8 cellular contexts compared by ENCODE assay signal in the genomic region with DNA sequence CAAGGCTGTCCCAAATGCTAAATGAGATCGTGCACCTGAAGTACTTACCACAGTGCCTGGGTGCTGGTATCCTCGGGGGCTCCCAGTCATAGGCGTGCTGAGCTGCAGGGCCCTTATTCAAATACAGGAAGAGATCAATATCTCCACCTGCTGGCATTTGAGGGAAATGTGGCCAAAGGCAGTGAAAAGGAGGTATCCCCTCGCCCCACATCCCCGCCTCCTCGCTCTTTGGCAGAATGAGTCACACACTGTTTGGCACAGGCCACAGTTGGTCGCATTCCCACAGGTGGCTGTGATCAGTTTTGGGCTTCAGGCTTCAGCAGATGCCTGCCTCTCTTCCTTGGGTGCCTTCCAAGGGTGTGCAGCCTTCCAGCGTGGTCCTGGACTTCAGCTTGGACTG. TPM values are rescaled to one million over a fixed set of nuclear protein-coding genes. Genes with fewer than 3 reads are reported as not detected.
DNase-seq lines count a peak whose midpoint lies in the region; ATAC-seq and TF ChIP-seq lines count a peak whose summit lies in the region.

No MANE protein-coding gene starts in this region.

- H3K4me1 Mint-ChIP-seq in activated T-cell treated with anti-CD3 and anti-CD28 coated beads, Interleukin-2, amount 50 U/mL, for 4 hours (ENCODE audit: low read depth): peaks cover 5% of the 10 kb centered on the region

- intact Hi-C loops in gastrocnemius medialis (cut with DNase I; ENCODE audit: low total_unique reads): no loop called here

- TF ChIP-seq CTCF in fibroblast of pulmonary artery (IDR thresholded peaks at IDR 0.05; ENCODE audit: low read length, missing control alignments): peak; percentile 40
- TF ChIP-seq CTCF in gastrocnemius medialis (IDR thresholded peaks at IDR 0.05 in 4 of 5, conservative IDR thresholded peaks at IDR 0.05 in 1 of 5): peak in 1 of 5 experiments; percentile 23

- no peaks in the 10 kb centered on the region for H3K9me3 ChIP-seq in NT2/D1 (ENCODE audit: insufficient read depth, low read length)
- H3K9me3 ChIP-seq in gastrocnemius medialis: no peaks in the 10 kb centered on the region

- in situ Hi-C loops in gastrocnemius medialis (cut with MboI; ENCODE audit: low sequenced_read_pairs in 4 of 4): loop anchor here in 1 of 4 donors (25.0 kb wide), 1 partner anchor 536 kb away; a partner anchor contains a TSS

- H3K27me3 ChIP-seq in NT2/D1 (ENCODE audit: insufficient read depth, insufficient read length) (no peaks in the 10 kb centered on the region), gastrocnemius medialis (no peaks in the 10 kb centered on the region)

- H3K9me3 Mint-ChIP-seq in activated T-cell treated with anti-CD3 and anti-CD28 coated beads, Interleukin-2, amount 50 U/mL, for 4 hours: no peaks in the 10 kb centered on the region

- H3K27ac ChIP-seq in gastrocnemius medialis: no peak overlapping the region

- no peak overlapping the region for H3K4me3 Mint-ChIP-seq in activated T-cell treated with anti-CD3 and anti-CD28 coated beads, Interleukin-2, amount 50 U/mL, for 4 hours

- peak; percentile 83 to 84 for ATAC-seq in activated T-cell treated with anti-CD3 and anti-CD28 coated beads, Interleukin-2, amount 50 U/mL, for 4 hours
- ATAC-seq in gastrocnemius medialis: no peak

- peaks cover 3% of the 10 kb centered on the region for H3K4me1 ChIP-seq in NT2/D1 (ENCODE audit: insufficient read depth, insufficient read length)
- no peaks in the 10 kb centered on the region for H3K4me1 ChIP-seq in gastrocnemius medialis

- H3K36me3 ChIP-seq in NT2/D1 (ENCODE audit: insufficient read depth, insufficient read length, low read length): no peaks in the 10 kb centered on the region
- no peaks in the 10 kb centered on the region for H3K36me3 ChIP-seq in gastrocnemius medialis

- no peaks in the 10 kb centered on the region for H3K36me3 Mint-ChIP-seq in activated T-cell treated with anti-CD3 and anti-CD28 coated beads, Interleukin-2, amount 50 U/mL, for 4 hours (ENCODE audit: insufficient read depth)

- no peak overlapping the region for H3K9ac ChIP-seq in NT2/D1 (ENCODE audit: insufficient read length, low read depth)

- DNase-seq in COLO668 (lab: John Stamatoyannopoulos, UW; ENCODE audit: unreplicated experiment) (peak; percentile 57), GM19240 (ENCODE audit: insufficient read length, low spot score) (peak; percentile 44), HPDE6-E6E7 (ENCODE audit: extremely low spot score) (peak; percentile 83), NT2/D1 (ENCODE audit: low read depth, low spot score) (peak; percentile 52), fibroblast of pulmonary artery (ENCODE audit: low read depth) (peak; percentile 62), pulmonary artery endothelial cell (ENCODE audit: low read depth, low spot score) (peak; percentile 8), gastrocnemius medialis (no peak)
- DNase-seq in activated T-cell treated with anti-CD3 and anti-CD28 coated beads, Interleukin-2, amount 50 U/mL, for 4 hours: peak; percentile 43

- no peaks in the 10 kb centered on the region for H3K27me3 Mint-ChIP-seq in activated T-cell treated with anti-CD3 and anti-CD28 coated beads, Interleukin-2, amount 50 U/mL, for 4 hours (ENCODE audit: low read depth)

- H3K4me3 ChIP-seq in NT2/D1 (ENCODE audit: insufficient read length, low read depth) (no peak overlapping the region), fibroblast of pulmonary artery (replicated peaks; ENCODE audit: low read depth, low read length) (no peak overlapping the region), gastrocnemius medialis (no peak overlapping the region)

- no peak for TF ChIP-seq POLR2A in gastrocnemius medialis (IDR thresholded peaks at IDR 0.05)

RNA-seq across cellular contexts. Expression of a gene that starts 28.4 kb away (rescaled TPM):
- total RNA-seq in activated T-cell treated with anti-CD3 and anti-CD28 coated beads, Interleukin-2, amount 50 U/mL, for 4 hours: under 1 TPM; 0.53 to 0.68 (median 0.61) TPM
- total RNA-seq in pulmonary artery endothelial cell: 15.8 and 33.3 TPM in 2 replicates
- total RNA-seq in gastrocnemius medialis: 1 to 10 TPM in 3 of 4 donors, under 1 TPM in 1; 0.56 to 2.2 (median 1.3) TPM

Comparison
In these comparisons a context has a peak if more than half of its experiments do, and no peak if none do; other contexts are left out.
1. DNase-seq: peak in COLO668 (single experiment), GM19240 (single experiment), HPDE6-E6E7 (single experiment), NT2/D1 (single experiment), activated T-cell treated with anti-CD3 and anti-CD28 coated beads, Interleukin-2, amount 50 U/mL, for 4 hours (single experiment), fibroblast of pulmonary artery (single experiment) and pulmonary artery endothelial cell (single experiment); none in gastrocnemius medialis (0 of 2).
2. ATAC-seq: peak in activated T-cell treated with anti-CD3 and anti-CD28 coated beads, Interleukin-2, amount 50 U/mL, for 4 hours (2 of 2); none in gastrocnemius medialis (0 of 2).